In genomic region chr7:100157334-100158228, GRCh38 we compare ENCODE assay signal across 8 cellular contexts. TPM values are rescaled to one million over a fixed set of nuclear protein-coding genes. Genes with fewer than 3 reads are reported as not detected.
A peak's percentile ranks its signal among the peaks of the same experiment; 100 is the strongest.
DNase-seq lines count a peak whose midpoint lies in the region; ATAC-seq and TF ChIP-seq lines count a peak whose summit lies in the region.

No MANE protein-coding gene starts in this region.

- H3K9me3 ChIP-seq in NT2/D1 (ENCODE audit: insufficient read depth, low read length) (no peaks in the 10 kb centered on the region), liver (ENCODE audit: control insufficient read depth in 4 of 4, low read length in 3 of 4) (no peaks in the 10 kb centered on the region), tibial artery (no peaks in the 10 kb centered on the region)

- H3K36me3 ChIP-seq in NT2/D1 (ENCODE audit: insufficient read depth, insufficient read length, low read length) (peaks cover 44% of the 10 kb centered on the region), liver (ENCODE audit: control insufficient read depth in 4 of 4, insufficient read depth in 3 of 4, low read depth in 1 of 4, low read length in 3 of 4) (peaks cover 2 to 30% (median 11%) of the 10 kb centered on the region in 4 donors), tibial artery (peaks cover 12 to 43% (median 31%) of the 10 kb centered on the region in 3 donors)

- 27% methylated on average over 32 of the region's 32 CpGs for WGBS in liver

- H3K27me3 ChIP-seq in NT2/D1 (ENCODE audit: insufficient read depth, insufficient read length), result no peaks in the 10 kb centered on the region
- H3K27me3 ChIP-seq in liver (ENCODE audit: control insufficient read depth in 4 of 4, insufficient read depth in 4 of 4, low read length in 3 of 4), result no peaks in the 10 kb centered on the region
- H3K27me3 ChIP-seq in tibial artery, result no peaks in the 10 kb centered on the region

- DNase-seq in SKM-1 treated with dmso at 0.1 percent for 144 hours (lab: John Stamatoyannopoulos, UW; ENCODE audit: unreplicated experiment), result peak; percentile 47
- no peak for DNase-seq in SKM-1 (lab: John Stamatoyannopoulos, UW; ENCODE audit: unreplicated experiment)
- DNase-seq in NT2/D1 (ENCODE audit: low read depth, low spot score), result no peak
- peak in 1 of 2 donors; percentile 51 for DNase-seq in tibial artery
- DNase-seq in GM10266 (ENCODE audit: extremely low spot score), result no peak

- H3K9ac ChIP-seq in NT2/D1 (ENCODE audit: insufficient read length, low read depth) (peak overlapping the region; percentile 92), liver (ENCODE audit: low read depth in 1 of 2, low read length in 2 of 2) (peak overlapping the region in 1 of 2 donors; percentile 35)

- H3K4me1 ChIP-seq in NT2/D1 (ENCODE audit: insufficient read depth, insufficient read length) (peaks cover 19% of the 10 kb centered on the region), liver (ENCODE audit: control insufficient read depth in 4 of 4, insufficient read depth in 4 of 4, low read length in 3 of 4) (peaks cover 3 to 17% (median 10%) of the 10 kb centered on the region in 4 donors), tibial artery (peaks cover 0 to 24% (median 18%) of the 10 kb centered on the region in 4 donors)

- ATAC-seq in HG03378 (IDR thresholded peaks at IDR 0.05; ENCODE audit: unreplicated experiment), result no peak

- intact Hi-C loops in tibial artery (cut with DNase I; ENCODE audit: low total_unique reads), result no loop called here

- H3K27ac ChIP-seq in cingulate gyrus (ENCODE audit: low read depth, low read length) (peak overlapping the region; percentile 39), liver (ENCODE audit: low read depth in 1 of 2, low read length in 2 of 2) (peak overlapping the region; percentile 84 to 92), tibial artery (peak overlapping the region; percentile 71 to 80)

- TF ChIP-seq CTCF in liver (IDR thresholded peaks at IDR 0.05; ENCODE audit: low read depth, low read length, missing input control) (no peak), tibial artery (IDR thresholded peaks at IDR 0.05) (no peak), GM10266 (IDR thresholded peaks at IDR 0.05; ENCODE audit: control insufficient read depth, insufficient read depth, low read depth, missing control alignments) (no peak)

- peak overlapping the region; percentile 83 for H3K4me3 ChIP-seq in NT2/D1 (ENCODE audit: insufficient read length, low read depth)
- H3K4me3 ChIP-seq in liver (ENCODE audit: low read depth in 1 of 3, low read length in 3 of 3), result peak overlapping the region; percentile 77 to 95 (median 83)
- peak overlapping the region; percentile 74 to 87 for H3K4me3 ChIP-seq in tibial artery

- no peak for TF ChIP-seq RAD21 in liver (IDR thresholded peaks at IDR 0.05)

TF ChIP-seq in liver, 16 proteins besides CTCF, POLR2A, EP300 and RAD21:
- TF ChIP-seq, protein P1, sequence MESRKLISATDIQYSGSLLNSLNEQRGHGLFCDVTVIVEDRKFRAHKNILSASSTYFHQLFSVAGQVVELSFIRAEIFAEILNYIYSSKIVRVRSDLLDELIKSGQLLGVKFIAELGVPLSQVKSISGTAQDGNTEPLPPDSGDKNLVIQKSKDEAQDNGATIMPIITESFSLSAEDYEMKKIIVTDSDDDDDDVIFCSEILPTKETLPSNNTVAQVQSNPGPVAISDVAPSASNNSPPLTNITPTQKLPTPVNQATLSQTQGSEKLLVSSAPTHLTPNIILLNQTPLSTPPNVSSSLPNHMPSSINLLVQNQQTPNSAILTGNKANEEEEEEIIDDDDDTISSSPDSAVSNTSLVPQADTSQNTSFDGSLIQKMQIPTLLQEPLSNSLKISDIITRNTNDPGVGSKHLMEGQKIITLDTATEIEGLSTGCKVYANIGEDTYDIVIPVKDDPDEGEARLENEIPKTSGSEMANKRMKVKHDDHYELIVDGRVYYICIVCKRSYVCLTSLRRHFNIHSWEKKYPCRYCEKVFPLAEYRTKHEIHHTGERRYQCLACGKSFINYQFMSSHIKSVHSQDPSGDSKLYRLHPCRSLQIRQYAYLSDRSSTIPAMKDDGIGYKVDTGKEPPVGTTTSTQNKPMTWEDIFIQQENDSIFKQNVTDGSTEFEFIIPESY (IDR thresholded peaks at IDR 0.05), result no peak
- TF ChIP-seq FOXA1 (IDR thresholded peaks at IDR 0.05), result no peak
- TF ChIP-seq TAF1 (conservative IDR thresholded peaks at IDR 0.05), result no peak
- peak; percentile 80 for TF ChIP-seq NR2F2 (IDR thresholded peaks at IDR 0.05)
- peak; percentile 17 for TF ChIP-seq FOXA2 (IDR thresholded peaks at IDR 0.05)
- TF ChIP-seq, protein P2, sequence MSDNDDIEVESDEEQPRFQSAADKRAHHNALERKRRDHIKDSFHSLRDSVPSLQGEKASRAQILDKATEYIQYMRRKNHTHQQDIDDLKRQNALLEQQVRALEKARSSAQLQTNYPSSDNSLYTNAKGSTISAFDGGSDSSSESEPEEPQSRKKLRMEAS (IDR thresholded peaks at IDR 0.05), result no peak
- TF ChIP-seq, protein P3, sequence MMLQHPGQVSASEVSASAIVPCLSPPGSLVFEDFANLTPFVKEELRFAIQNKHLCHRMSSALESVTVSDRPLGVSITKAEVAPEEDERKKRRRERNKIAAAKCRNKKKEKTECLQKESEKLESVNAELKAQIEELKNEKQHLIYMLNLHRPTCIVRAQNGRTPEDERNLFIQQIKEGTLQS (IDR thresholded peaks at IDR 0.05), result peak; percentile 70
- no peak for TF ChIP-seq YY1 (IDR thresholded peaks at IDR 0.05)
- TF ChIP-seq JUND (IDR thresholded peaks at IDR 0.05), result peak; percentile 92 to 93
- no peak for TF ChIP-seq EGR1 (IDR thresholded peaks at IDR 0.05; ENCODE audit: low read depth in 2 of 2)
- no peak for TF ChIP-seq GABPA (IDR thresholded peaks at IDR 0.05 in 1 of 2, conservative IDR thresholded peaks at IDR 0.05 in 1 of 2)
- TF ChIP-seq HNF4A (conservative IDR thresholded peaks at IDR 0.05), result peak; percentile 23 to 46
- no peak for TF ChIP-seq HNF4G (IDR thresholded peaks at IDR 0.05)
- TF ChIP-seq RXRA (IDR thresholded peaks at IDR 0.05), result peak; percentile 64 to 75
- TF ChIP-seq REST (IDR thresholded peaks at IDR 0.05), result no peak
- no peak for TF ChIP-seq SP1 (IDR thresholded peaks at IDR 0.05)

RNA-seq across cellular contexts. Expression of gene TRAPPC14, which starts 0.9 kb away (rescaled TPM):
- 1 to 10 TPM; 3.5 to 6.9 TPM for total RNA-seq in liver
- polyA plus RNA-seq in liver, result 1 to 10 TPM; 2.8 to 9.7 TPM

RNA-seq across cellular contexts. Expression of gene LAMTOR4, which starts 8.9 kb away (rescaled TPM):
- total RNA-seq in liver, result 10 to 100 TPM; 28.4 to 39.8 TPM
- polyA plus RNA-seq in liver, result 100 to 1,000 TPM in 1 of 2 donors, 10 to 100 TPM in 1; 75.5 to 112 TPM

RNA-seq across cellular contexts. Expression of gene GAL3ST4, which starts 10.8 kb away (rescaled TPM):
- total RNA-seq in liver, result under 1 TPM; 0.17 to 0.28 TPM
- polyA plus RNA-seq in liver, result under 1 TPM; 0.18 to 0.57 TPM

RNA-seq across cellular contexts. Expression of gene GPC2, which starts 19.6 kb away (rescaled TPM):
- total RNA-seq in liver, result under 1 TPM; 0.33 to 0.79 TPM
- under 1 TPM in 1 of 2 donors, not detected in 1; 0.14 TPM for polyA plus RNA-seq in liver

RNA-seq across cellular contexts. Expression of gene STAG3, which starts 20.1 kb away (rescaled TPM):
- 1 to 10 TPM in 1 of 2 donors, under 1 TPM in 1; 0.28 to 1.1 TPM for total RNA-seq in liver
- 1 to 10 TPM; 5.4 to 7.0 TPM for polyA plus RNA-seq in liver
